Comparison of ENCODE assay signal across 14 cellular contexts in genomic region chr11:68927280-68928107, GRCh38. TPM values are rescaled to one million over a fixed set of nuclear protein-coding genes. Genes with fewer than 3 reads are reported as not detected.
DNase-seq lines count a peak whose midpoint lies in the region; FAIRE-seq and TF ChIP-seq lines count a peak whose summit lies in the region.
"Had no signal": no experiment of that assay in that cellular context is flagged by ENCODE, and none has a peak within 500 bp of the region (broad histone marks: within the 10 kb centered on the region; RNA-seq: fewer than 3 reads in every experiment).

No MANE protein-coding gene starts in this region.

- TF ChIP-seq CTCF in choroid plexus epithelial cell (conservative IDR thresholded peaks at IDR 0.05; ENCODE audit: low read depth, low read length) (no peak), ovary (IDR thresholded peaks at IDR 0.05) (no peak), D721Med (IDR thresholded peaks at IDR 0.05; ENCODE audit: insufficient read depth, missing control alignments) (no peak)

- H3K27me3 ChIP-seq in ovary, result no peaks in the 10 kb centered on the region

- peak overlapping the region in 1 of 2 donors; percentile 11 for H3K27ac ChIP-seq in ovary

- FAIRE-seq in GM18507 (lab: Jason Lieb, UNC) (peak; percentile 53), D721Med (lab: Jason Lieb, UNC) (no peak)

- TF ChIP-seq EP300 in ovary (IDR thresholded peaks at IDR 0.05), result no peak

- DNase-seq in GM18507 (ENCODE audit: extremely low spot score, insufficient read length, low read depth), result no peak
- peak; percentile 71 for DNase-seq in NAMALWA (ENCODE audit: low spot score)
- DNase-seq in choroid plexus epithelial cell (ENCODE audit: low read depth), result peak; percentile 49
- peak in 4 of 5 donors; percentile 46 to 54 (median 52) for DNase-seq in ovary
- DNase-seq in ureter (ENCODE audit: low spot score), result no peak
- DNase-seq in GM03348 (ENCODE audit: low spot score), result no peak
- no peak for DNase-seq in NCI-H2081 treated with DMSO at 0.1 percent for 48 hours (lab: John Stamatoyannopoulos, UW)
- no peak for DNase-seq in D721Med (ENCODE audit: insufficient read length, low spot score)
- DNase-seq: activated CD8-positive, alpha-beta memory T cell treated with anti-CD3 and anti-CD28 coated beads, Interleukin-2, amount 50 U/mL, for 48 hours; DMS53; SHP77 had no signal

- H3K36me3 ChIP-seq in ovary, result no peaks in the 10 kb centered on the region

- H3K4me3 ChIP-seq in choroid plexus epithelial cell (ENCODE audit: low read depth, low read length) (no peak overlapping the region), ovary (no peak overlapping the region)
- H3K4me3 ChIP-seq: coronary artery had no signal

- WGBS in ovary, 3 donors, result 36 to 47% (median 45%) methylated on average over 12 of the region's 12 CpGs

- H3K4me1 ChIP-seq in ovary (ENCODE audit: insufficient read depth), result no peaks in the 10 kb centered on the region

- intact Hi-C loops in ovary (cut with DNase I), result loop anchor here in 1 of 4 donors (10.0 kb wide), 1 partner anchor 127 kb away; no protein-coding TSS in a partner anchor

- peaks cover 0 to 5% of the 10 kb centered on the region in 2 donors for H3K9me3 ChIP-seq in ovary

- no peak for TF ChIP-seq POLR2A in ovary (IDR thresholded peaks at IDR 0.05)

RNA-seq across cellular contexts. Expression of gene IGHMBP2, which starts 23.8 kb away (rescaled TPM):
- total RNA-seq in ovary (10 to 100 TPM in 6 of 7 donors, 1 to 10 TPM in 1; 8.3 to 18.9 (median 16.2) TPM), ureter (31.5 TPM)
- 10 to 100 TPM; 13.7 to 14.1 TPM for polyA plus RNA-seq in ovary

RNA-seq across cellular contexts. Expression of gene MRPL21, which starts 23.9 kb away (rescaled TPM):
- total RNA-seq in ovary (10 to 100 TPM; 40.3 to 70.7 (median 51.9) TPM), ureter (57.5 TPM)
- polyA plus RNA-seq in ovary, result 10 to 100 TPM; 64.0 to 74.7 TPM

RNA-seq across cellular contexts. Expression of gene MRGPRD, which starts 53.3 kb away (rescaled TPM):
- not detected for total RNA-seq in ovary
- not detected for polyA plus RNA-seq in ovary
- not detected for total RNA-seq in ureter
- total RNA-seq: MCF 10A, neural crest cell had no signal

Comparison
In these comparisons a context has a peak if more than half of its experiments do, and no peak if none do; other contexts are left out.
1. DNase-seq: peak in NAMALWA (single experiment), choroid plexus epithelial cell (single experiment) and ovary (4 of 5); none in GM18507 (single experiment), ureter (single experiment), GM03348 (single experiment), NCI-H2081 treated with DMSO at 0.1 percent for 48 hours (single experiment) and D721Med (single experiment).